Comparison of ENCODE assay signal across 10 cellular contexts in the genomic region with DNA sequence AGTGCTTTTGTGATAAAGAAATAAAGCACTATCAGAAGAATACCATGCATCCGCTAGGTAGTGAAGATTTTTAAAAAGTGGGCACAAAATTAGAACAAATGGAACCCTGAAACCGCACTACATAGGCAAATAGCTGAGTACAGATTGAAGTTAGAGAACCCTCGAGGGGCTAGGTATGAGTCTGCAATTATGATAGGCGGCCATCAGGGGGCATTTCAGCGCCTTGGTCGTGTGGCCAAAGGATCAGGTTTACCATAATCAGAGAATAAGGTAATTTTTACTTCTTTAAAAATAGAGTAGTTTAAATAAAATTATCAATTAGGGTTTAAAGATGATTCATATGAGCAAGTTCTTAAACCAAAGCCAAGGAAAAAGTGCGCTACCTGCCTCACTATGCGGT.
DNase-seq lines count a peak whose midpoint lies in the region; ATAC-seq and TF ChIP-seq lines count a peak whose summit lies in the region.
"Had no signal": no experiment of that assay in that cellular context is flagged by ENCODE, and none has a peak within 500 bp of the region (broad histone marks: within the 10 kb centered on the region; RNA-seq: fewer than 3 reads in every experiment).

No MANE protein-coding gene starts in this region.

- intact Hi-C loops in A673 (cut with micrococcal nuclease; ENCODE audit: unreplicated experiment) = no loop called here

- H3K27ac ChIP-seq in A673 (ENCODE audit: low read depth, low read length, poor library complexity, severe bottlenecking) = no peak overlapping the region
- H3K27ac ChIP-seq in VCaP = no peak overlapping the region

- CTCF ChIA-PET in A673 (lab: Charles Lee) = interaction anchor here (1.0 kb wide), 1 partner anchor 406 kb away, joined by 9 read pairs; no protein-coding TSS in a partner anchor

- no peaks in the 10 kb centered on the region for H3K27me3 ChIP-seq in A673 (replicated peaks; ENCODE audit: insufficient read depth, low read depth, low read length, poor library complexity)

- no peak for ATAC-seq in GM21360 (IDR thresholded peaks at IDR 0.05; ENCODE audit: unreplicated experiment)
- ATAC-seq in HG02840 (IDR thresholded peaks at IDR 0.05; ENCODE audit: low FRiP score, unreplicated experiment) = no peak
- no peak for ATAC-seq in HG02642 (IDR thresholded peaks at IDR 0.05; ENCODE audit: poor library complexity, unreplicated experiment)

- H3K36me3 ChIP-seq in A673 (ENCODE audit: insufficient read depth, low read length, poor library complexity, severe bottlenecking) = no peaks in the 10 kb centered on the region

- in situ Hi-C loops in GM13977 (cut with MboI; ENCODE audit: low pct_unique_long_range_greater_than_20kb, low sequenced_read_pairs, unreplicated experiment) = no loop called here

- TF ChIP-seq CTCF in A673 (conservative IDR thresholded peaks at IDR 0.05; ENCODE audit: low read depth, low read length) = peak; percentile 60
- TF ChIP-seq CTCF in GM13977 (IDR thresholded peaks at IDR 0.05; ENCODE audit: extremely low read depth, insufficient read depth, missing control alignments) = peak; percentile 54
- TF ChIP-seq CTCF in VCaP (conservative IDR thresholded peaks at IDR 0.05) = peak; percentile 67

- BruUV-seq in A673 (replicated peaks; lab: Mats Ljungman, UMichigan) = no TSS peak

- POLR2A ChIA-PET in A673 (lab: Charles Lee; ENCODE audit: low non-redundant PET) = no interaction called here

- H3K4me3 ChIP-seq in A673 (ENCODE audit: low read depth, low read length, poor library complexity, severe bottlenecking) = no peak overlapping the region

- no peaks in the 10 kb centered on the region for H3K4me1 ChIP-seq in A673 (ENCODE audit: insufficient read depth, low read length, poor library complexity, severe bottlenecking)

- H3K9me3 ChIP-seq in A673 (ENCODE audit: low read depth, low read length, poor library complexity, severe bottlenecking) = no peaks in the 10 kb centered on the region

- DNase-seq in A673 (ENCODE audit: low spot score) (no peak), GM13977 (ENCODE audit: low spot score) (peak; percentile 53), iPS-NIHi7 (ENCODE audit: extremely low spot score) (peak; percentile 60), KG1 (lab: John Stamatoyannopoulos, UW) (no peak)
- DNase-seq: GF-D8, NCI-H69 had no signal

Comparison
In these comparisons a context has a peak if more than half of its experiments do, and no peak if none do; other contexts are left out.
1. DNase-seq: peak in GM13977 (single experiment) and iPS-NIHi7 (single experiment); none in A673 (single experiment) and KG1 (single experiment).
2. Peak in every context shown above with its lines, with median percentiles within 50 percentile points of each other: CTCF ChIP-seq.